Comparison of ENCODE assay signal across 25 cellular contexts in the genomic region with DNA sequence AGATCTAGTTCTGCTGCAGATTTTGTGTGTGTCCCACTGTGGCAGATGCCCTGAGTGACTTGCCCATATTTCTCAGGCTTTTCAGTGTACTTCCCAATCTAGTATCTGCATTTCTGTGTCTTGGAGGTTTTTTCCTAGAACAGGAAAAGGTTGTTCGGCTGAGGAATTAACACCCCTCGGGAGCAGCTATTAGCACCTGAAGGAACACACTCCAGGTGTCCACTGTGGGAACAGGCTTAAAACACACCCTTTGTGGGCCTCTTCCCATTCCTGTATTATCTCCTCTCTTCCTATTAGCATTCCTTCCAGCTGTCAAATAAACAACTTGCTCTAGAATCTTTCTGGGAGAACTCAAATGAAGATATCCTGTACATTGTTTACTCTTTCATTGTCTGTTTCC.
"Had no signal": no experiment of that assay in that cellular context is flagged by ENCODE, and none has a peak within 500 bp of the region (broad histone marks: within the 10 kb centered on the region; RNA-seq: fewer than 3 reads in every experiment).

No MANE protein-coding gene starts in this region.

- FAIRE-seq: keratinocyte, urothelium cell line had no signal

- H3K27ac Mint-ChIP-seq: activated CD4-positive, alpha-beta memory T cell treated with anti-CD3 and anti-CD28 coated beads, Interleukin-2, amount 10 ng/mL, durations not matched to agents 7 days and 5 days; activated naive CD4-positive, alpha-beta T cell treated with anti-CD3 and anti-CD28 coated beads for 36 hours; activated naive CD8-positive, alpha-beta T cell treated with anti-CD3 and anti-CD28 coated beads, Interleukin-2, amount 10 ng/mL, durations not matched to agents 7 days and 5 days; activated T-cell treated with anti-CD3 and anti-CD28 coated beads, Interleukin-2, amount 50 U/mL, for 72 hours; memory B cell; progenitor cell of endocrine pancreas; stimulated activated naive B cell treated with anti-CD40 and anti-IgM and Interleukin-4, amounts not matched to agents 10 μg/mL and 1 μg/mL and 100 μg/mL, for 72 hours; T-helper 17 cell had no signal

- H3K27ac ChIP-seq: coronary artery, heart right ventricle, sigmoid colon, transverse colon had no signal

- H3K9me3 Mint-ChIP-seq: activated CD4-positive, alpha-beta memory T cell treated with anti-CD3 and anti-CD28 coated beads, Interleukin-2, amount 10 ng/mL, durations not matched to agents 7 days and 5 days; activated naive CD4-positive, alpha-beta T cell treated with anti-CD3 and anti-CD28 coated beads for 36 hours; activated naive CD8-positive, alpha-beta T cell treated with anti-CD3 and anti-CD28 coated beads, Interleukin-2, amount 10 ng/mL, durations not matched to agents 7 days and 5 days; activated T-cell treated with anti-CD3 and anti-CD28 coated beads, Interleukin-2, amount 50 U/mL, for 72 hours; memory B cell; neural crest cell; stimulated activated naive B cell treated with anti-CD40 and anti-IgM and Interleukin-4, amounts not matched to agents 10 μg/mL and 1 μg/mL and 100 μg/mL, for 72 hours had no signal

- ATAC-seq: activated T-cell treated with anti-CD3 and anti-CD28 coated beads, Interleukin-2, amount 50 U/mL, for 72 hours; heart right ventricle; left colon; mucosa of descending colon; stimulated activated naive B cell treated with anti-CD40 and anti-IgM and Interleukin-4, amounts not matched to agents 10 μg/mL and 1 μg/mL and 100 μg/mL, for 72 hours; T-helper 17 cell had no signal

- H3K36me3 Mint-ChIP-seq: activated naive CD8-positive, alpha-beta T cell treated with anti-CD3 and anti-CD28 coated beads, Interleukin-2, amount 10 ng/mL, durations not matched to agents 7 days and 5 days; memory B cell; stimulated activated naive B cell treated with anti-CD40 and anti-IgM and Interleukin-4, amounts not matched to agents 10 μg/mL and 1 μg/mL and 100 μg/mL, for 72 hours had no signal

- H3K4me2 ChIP-seq: smooth muscle cell had no signal

- H3K27me3 Mint-ChIP-seq: activated CD4-positive, alpha-beta memory T cell treated with anti-CD3 and anti-CD28 coated beads, Interleukin-2, amount 10 ng/mL, durations not matched to agents 7 days and 5 days; activated naive CD8-positive, alpha-beta T cell treated with anti-CD3 and anti-CD28 coated beads, Interleukin-2, amount 10 ng/mL, durations not matched to agents 7 days and 5 days; memory B cell; progenitor cell of endocrine pancreas; stimulated activated naive B cell treated with anti-CD40 and anti-IgM and Interleukin-4, amounts not matched to agents 10 μg/mL and 1 μg/mL and 100 μg/mL, for 72 hours had no signal

- H3K4me1 ChIP-seq: heart right ventricle, sigmoid colon, transverse colon had no signal

- H3K9me3 ChIP-seq: heart right ventricle, mucosa of descending colon, sigmoid colon, transverse colon had no signal

- H3K4me1 Mint-ChIP-seq: activated CD4-positive, alpha-beta memory T cell treated with anti-CD3 and anti-CD28 coated beads, Interleukin-2, amount 10 ng/mL, durations not matched to agents 7 days and 5 days; activated naive CD8-positive, alpha-beta T cell treated with anti-CD3 and anti-CD28 coated beads, Interleukin-2, amount 10 ng/mL, durations not matched to agents 7 days and 5 days; memory B cell; neural crest cell; stimulated activated naive B cell treated with anti-CD40 and anti-IgM and Interleukin-4, amounts not matched to agents 10 μg/mL and 1 μg/mL and 100 μg/mL, for 72 hours; T-helper 17 cell had no signal

- H3K4me3 Mint-ChIP-seq: activated CD4-positive, alpha-beta memory T cell treated with anti-CD3 and anti-CD28 coated beads, Interleukin-2, amount 10 ng/mL, durations not matched to agents 7 days and 5 days; activated naive CD4-positive, alpha-beta T cell treated with anti-CD3 and anti-CD28 coated beads for 36 hours; activated naive CD8-positive, alpha-beta T cell treated with anti-CD3 and anti-CD28 coated beads, Interleukin-2, amount 10 ng/mL, durations not matched to agents 7 days and 5 days; activated T-cell treated with anti-CD3 and anti-CD28 coated beads, Interleukin-2, amount 50 U/mL, for 72 hours; memory B cell; neural crest cell; stimulated activated naive B cell treated with anti-CD40 and anti-IgM and Interleukin-4, amounts not matched to agents 10 μg/mL and 1 μg/mL and 100 μg/mL, for 72 hours; T-helper 17 cell had no signal

- H3K36me3 ChIP-seq: sigmoid colon, transverse colon had no signal

- H3K27me3 ChIP-seq: heart right ventricle, sigmoid colon, transverse colon had no signal

- DNase-seq: activated CD4-positive, alpha-beta memory T cell treated with anti-CD3 and anti-CD28 coated beads, Interleukin-2, amount 10 ng/mL, durations not matched to agents 7 days and 5 days; activated CD4-positive, alpha-beta T cell treated with anti-CD3 and anti-CD28 coated beads for 4 hours; activated CD4-positive, CD25-positive, alpha-beta regulatory T cell; activated effector memory CD4-positive, alpha-beta T cell treated with Interleukin-2 at 50 U/mL for 16 hours; activated naive CD4-positive, alpha-beta T cell treated with anti-CD3 and anti-CD28 coated beads for 36 hours; activated naive CD8-positive, alpha-beta T cell treated with anti-CD3 and anti-CD28 coated beads, Interleukin-2, amount 10 ng/mL, durations not matched to agents 7 days and 5 days; activated T-cell treated with anti-CD3 and anti-CD28 coated beads, Interleukin-2, amount 50 U/mL, for 72 hours; cerebellar nuclear complex; heart right ventricle; left colon; mucosa of descending colon; retina; sigmoid colon; stimulated activated CD4-positive, alpha-beta T cell treated with anti-CD3 and anti-CD28 coated beads, Interleukin-15, amount 100 ng/mL, for 24 hours; stimulated activated CD8-positive, alpha-beta memory T cell treated with anti-CD3 and anti-CD28 coated beads, Interleukin-4, amount 100 ng/mL, for 48 hours; stimulated activated naive B cell treated with anti-CD40 and anti-IgM and Interleukin-4, amounts not matched to agents 10 μg/mL and 1 μg/mL and 100 μg/mL, for 72 hours; T-helper 17 cell; transverse colon had no signal

- H3K4me3 ChIP-seq: coronary artery, heart right ventricle, mucosa of descending colon, sigmoid colon, smooth muscle cell, transverse colon had no signal
